In genomic region chrX:108019382-108019857, GRCh38 we compare ENCODE assay signal across 20 cellular contexts. TPM values are rescaled to one million over a fixed set of nuclear protein-coding genes. Genes with fewer than 3 reads are reported as not detected.
A peak's percentile ranks its signal among the peaks of the same experiment; 100 is the strongest.
DNase-seq lines count a peak whose midpoint lies in the region; ATAC-seq and TF ChIP-seq lines count a peak whose summit lies in the region.
"Had no signal": no experiment of that assay in that cellular context is flagged by ENCODE, and none has a peak within 500 bp of the region (broad histone marks: within the 10 kb centered on the region; RNA-seq: fewer than 3 reads in every experiment).

No MANE protein-coding gene starts in this region.

- no peaks in the 10 kb centered on the region for H3K36me3 ChIP-seq in naive thymus-derived CD4-positive, alpha-beta T cell (ENCODE audit: control insufficient read depth in 2 of 3, insufficient read depth in 3 of 3, low read length in 3 of 3)
- H3K36me3 ChIP-seq: BE2C, esophagus squamous epithelium had no signal

- CTCF ChIA-PET in activated CD4-positive, alpha-beta T cell treated with anti-CD3 and anti-CD28 coated beads, Interleukin-2, amount 10 ng/mL, durations not matched to agents 7 days and 5 days (lab: Charles Lee), result no interaction called here
- CTCF ChIA-PET in activated CD8-positive, alpha-beta T cell treated with anti-CD3 and anti-CD28 coated beads for 36 hours (lab: Charles Lee), result interaction anchor here (0.7 to 1.2 kb wide), 4 partner anchors 11 to 136 kb away, joined by 3 to 4 read pairs (median 3); partner anchors contain the start of gene VSIG1
- CTCF ChIA-PET in naive thymus-derived CD4-positive, alpha-beta T cell (lab: Charles Lee), result interaction anchor here (2.4 kb wide), 1 partner anchor 48 kb away, joined by 11 read pairs; no protein-coding TSS in a partner anchor

- in situ Hi-C loops in KBM-7 (cut with MboI; ENCODE audit: low pct_unique_long_range_greater_than_20kb, low sequenced_read_pairs), result no loop called here

- no peaks in the 10 kb centered on the region for H3K9me3 ChIP-seq in naive thymus-derived CD4-positive, alpha-beta T cell (ENCODE audit: control insufficient read depth in 2 of 3, low read length in 3 of 3)
- H3K9me3 ChIP-seq: BE2C, esophagus squamous epithelium had no signal

- H3K9me3 Mint-ChIP-seq in activated CD4-positive, alpha-beta T cell treated with anti-CD3 and anti-CD28 coated beads, Interleukin-2, amount 10 ng/mL, durations not matched to agents 7 days and 5 days, result peaks cover 6% of the 10 kb centered on the region
- H3K9me3 Mint-ChIP-seq in activated CD8-positive, alpha-beta T cell treated with anti-CD3 and anti-CD28 coated beads for 36 hours, result peaks cover 2% of the 10 kb centered on the region
- peaks cover 0 to 9% (median 2%) of the 10 kb centered on the region in 11 donors for H3K9me3 Mint-ChIP-seq in naive thymus-derived CD4-positive, alpha-beta T cell

- H3K27me3 Mint-ChIP-seq in activated CD4-positive, alpha-beta T cell treated with anti-CD3 and anti-CD28 coated beads, Interleukin-2, amount 10 ng/mL, durations not matched to agents 7 days and 5 days, result peaks cover 2% of the 10 kb centered on the region
- H3K27me3 Mint-ChIP-seq in activated CD8-positive, alpha-beta T cell treated with anti-CD3 and anti-CD28 coated beads for 36 hours, result no peaks in the 10 kb centered on the region
- H3K27me3 Mint-ChIP-seq in naive thymus-derived CD4-positive, alpha-beta T cell, result peaks cover 0 to under 1% (median 0%) of the 10 kb centered on the region in 5 donors

- POLR2A ChIA-PET in activated CD4-positive, alpha-beta T cell treated with anti-CD3 and anti-CD28 coated beads, Interleukin-2, amount 10 ng/mL, durations not matched to agents 7 days and 5 days (lab: Charles Lee), result no interaction called here
- POLR2A ChIA-PET in activated CD8-positive, alpha-beta T cell treated with anti-CD3 and anti-CD28 coated beads for 36 hours (lab: Charles Lee), result no interaction called here
- POLR2A ChIA-PET in naive thymus-derived CD4-positive, alpha-beta T cell (lab: Charles Lee), result interaction anchor here (0.9 to 1.8 kb wide), 2 partner anchors 17 to 51 kb away, joined by 4 to 5 read pairs; no protein-coding TSS in a partner anchor

- H3K4me3 ChIP-seq in naive thymus-derived CD4-positive, alpha-beta T cell (ENCODE audit: low read length), result peak overlapping the region; percentile 64
- H3K4me3 ChIP-seq: esophagus squamous epithelium had no signal

- peak overlapping the region; percentile 73 for H3K4me3 Mint-ChIP-seq in activated CD4-positive, alpha-beta T cell treated with anti-CD3 and anti-CD28 coated beads, Interleukin-2, amount 10 ng/mL, durations not matched to agents 7 days and 5 days
- peak overlapping the region; percentile 22 for H3K4me3 Mint-ChIP-seq in activated CD8-positive, alpha-beta T cell treated with anti-CD3 and anti-CD28 coated beads for 36 hours
- H3K4me3 Mint-ChIP-seq in naive thymus-derived CD4-positive, alpha-beta T cell, result peak overlapping the region; percentile 82 to 95 (median 88)

- ATAC-seq in HG03025 (IDR thresholded peaks at IDR 0.05; ENCODE audit: low FRiP score, unreplicated experiment), result peak; percentile 31
- no peak for ATAC-seq in activated CD8-positive, alpha-beta T cell treated with anti-CD3 and anti-CD28 coated beads for 36 hours
- peak; percentile 25 for ATAC-seq in naive thymus-derived CD4-positive, alpha-beta T cell

- TF ChIP-seq CTCF in activated CD8-positive, alpha-beta T cell treated with anti-CD3 and anti-CD28 coated beads for 36 hours (IDR thresholded peaks at IDR 0.05), result no peak

- H3K36me3 Mint-ChIP-seq in activated CD4-positive, alpha-beta T cell treated with anti-CD3 and anti-CD28 coated beads, Interleukin-2, amount 10 ng/mL, durations not matched to agents 7 days and 5 days (ENCODE audit: low read depth), result no peaks in the 10 kb centered on the region
- H3K36me3 Mint-ChIP-seq in activated CD8-positive, alpha-beta T cell treated with anti-CD3 and anti-CD28 coated beads for 36 hours (ENCODE audit: low read depth), result peaks cover 3% of the 10 kb centered on the region
- peaks cover 0 to 2% (median 0%) of the 10 kb centered on the region in 5 donors for H3K36me3 Mint-ChIP-seq in naive thymus-derived CD4-positive, alpha-beta T cell

- peaks cover 26 to 38% of the 10 kb centered on the region in 2 donors for H3K4me1 ChIP-seq in naive thymus-derived CD4-positive, alpha-beta T cell (ENCODE audit: control insufficient read depth in 2 of 2, insufficient read depth in 2 of 2, low read length in 2 of 2)
- H3K4me1 ChIP-seq: BE2C, esophagus squamous epithelium had no signal

- intact Hi-C loops in activated CD8-positive, alpha-beta T cell treated with anti-CD3 and anti-CD28 coated beads for 36 hours (cut with micrococcal nuclease), result no loop called here
- intact Hi-C loops in naive thymus-derived CD4-positive, alpha-beta T cell (cut with micrococcal nuclease), result loop anchor here (2.0 to 5.0 kb wide), 4 partner anchors 41 to 392 kb away; partner anchors contain the start of genes ATG4A (in 1 of the 2), MID2 (in 1 of the 2), PRPS1 (in 1 of the 2) and PSMD10 (in 1 of the 2)

- peak; percentile 7 for DNase-seq in activated CD4-positive, alpha-beta T cell treated with anti-CD3 and anti-CD28 coated beads, Interleukin-2, amount 10 ng/mL, durations not matched to agents 7 days and 5 days
- DNase-seq in activated CD4-positive, alpha-beta T cell treated with anti-CD3 and anti-CD28 coated beads, Interleukin-2, amount 50 U/mL, for 1 hour, result no peak
- peak; percentile 6 for DNase-seq in activated CD8-positive, alpha-beta T cell treated with anti-CD3 and anti-CD28 coated beads for 36 hours
- DNase-seq in naive thymus-derived CD4-positive, alpha-beta T cell, result peak in 6 of 9 donors; percentile 9 to 37 (median 34)
- DNase-seq in NCI-H2081 (lab: John Stamatoyannopoulos, UW), result no peak
- no peak for DNase-seq in KBM-7
- DNase-seq in NCI-H446 treated with DMSO at 0.1 percent for 48 hours (lab: John Stamatoyannopoulos, UW), result no peak
- DNase-seq: BE2C, cerebellar nuclear complex, esophagus squamous epithelium, kidney, NCI-H1105, NCI-H510A, substantia nigra had no signal

- peak overlapping the region; percentile 82 for H3K27ac ChIP-seq in naive thymus-derived CD4-positive, alpha-beta T cell (ENCODE audit: low read depth, low read length)
- H3K27ac ChIP-seq: esophagus squamous epithelium, RWPE1 had no signal

- H3K27ac Mint-ChIP-seq in activated CD4-positive, alpha-beta T cell treated with anti-CD3 and anti-CD28 coated beads, Interleukin-2, amount 10 ng/mL, durations not matched to agents 7 days and 5 days, result peak overlapping the region; percentile 96
- peak overlapping the region; percentile 68 for H3K27ac Mint-ChIP-seq in activated CD8-positive, alpha-beta T cell treated with anti-CD3 and anti-CD28 coated beads for 36 hours
- H3K27ac Mint-ChIP-seq in naive thymus-derived CD4-positive, alpha-beta T cell, result peak overlapping the region; percentile 85 to 97 (median 95)

- no peaks in the 10 kb centered on the region for H3K27me3 ChIP-seq in naive thymus-derived CD4-positive, alpha-beta T cell (ENCODE audit: control insufficient read depth in 2 of 2, insufficient read depth in 2 of 2, low read length in 2 of 2)
- H3K27me3 ChIP-seq: BE2C, esophagus squamous epithelium had no signal

- peaks cover 50% of the 10 kb centered on the region for H3K4me1 Mint-ChIP-seq in activated CD4-positive, alpha-beta T cell treated with anti-CD3 and anti-CD28 coated beads, Interleukin-2, amount 10 ng/mL, durations not matched to agents 7 days and 5 days
- H3K4me1 Mint-ChIP-seq in activated CD8-positive, alpha-beta T cell treated with anti-CD3 and anti-CD28 coated beads for 36 hours (ENCODE audit: low read depth), result peaks cover 55% of the 10 kb centered on the region
- peaks cover 18 to 85% (median 70%) of the 10 kb centered on the region in 7 donors for H3K4me1 Mint-ChIP-seq in naive thymus-derived CD4-positive, alpha-beta T cell

RNA-seq across cellular contexts. Expression of gene VSIG1, which starts 25.4 kb away (rescaled TPM):
- total RNA-seq in activated CD4-positive, alpha-beta T cell treated with anti-CD3 and anti-CD28 coated beads, Interleukin-2, amount 10 ng/mL, durations not matched to agents 7 days and 5 days, result 10 to 100 TPM in 1 of 2 experiments, 1 to 10 TPM in 1; 9.9 to 13.4 TPM
- total RNA-seq in activated CD8-positive, alpha-beta T cell treated with anti-CD3 and anti-CD28 coated beads for 36 hours, result 1 to 10 TPM in 1 of 2 experiments, under 1 TPM in 1; 0.61 to 1.2 TPM
- 10 to 100 TPM in 4 of 5 experiments, 1 to 10 TPM in 1; 7.8 to 50.2 (median 32.7) TPM for total RNA-seq in naive thymus-derived CD4-positive, alpha-beta T cell
- polyA plus RNA-seq in naive thymus-derived CD4-positive, alpha-beta T cell, result 10 to 100 TPM; 13.0 to 18.1 TPM
- total RNA-seq: myocyte, osteoblast had no signal

RNA-seq across cellular contexts. Expression of gene TEX13B, which starts 37.2 kb away (rescaled TPM):
- total RNA-seq in activated CD4-positive, alpha-beta T cell treated with anti-CD3 and anti-CD28 coated beads, Interleukin-2, amount 10 ng/mL, durations not matched to agents 7 days and 5 days, result not detected
- total RNA-seq in activated CD8-positive, alpha-beta T cell treated with anti-CD3 and anti-CD28 coated beads for 36 hours, result not detected
- total RNA-seq in naive thymus-derived CD4-positive, alpha-beta T cell, result not detected
- polyA plus RNA-seq in naive thymus-derived CD4-positive, alpha-beta T cell, result not detected
- total RNA-seq: esophagus squamous epithelium, kidney, lung microvascular endothelial cell, myocyte, osteoblast, ureter had no signal

Comparison
In these comparisons a context has a peak if more than half of its experiments do, and no peak if none do; other contexts are left out.
1. DNase-seq: peak in activated CD4-positive, alpha-beta T cell treated with anti-CD3 and anti-CD28 coated beads, Interleukin-2, amount 10 ng/mL, durations not matched to agents 7 days and 5 days (single experiment), activated CD8-positive, alpha-beta T cell treated with anti-CD3 and anti-CD28 coated beads for 36 hours (single experiment) and naive thymus-derived CD4-positive, alpha-beta T cell (6 of 9); none in activated CD4-positive, alpha-beta T cell treated with anti-CD3 and anti-CD28 coated beads, Interleukin-2, amount 50 U/mL, for 1 hour (single experiment), NCI-H2081 (0 of 2), KBM-7 (single experiment) and NCI-H446 treated with DMSO at 0.1 percent for 48 hours (single experiment).
2. H3K4me3 Mint-ChIP-seq: peak in every context shown above with its lines; median percentile 88 in naive thymus-derived CD4-positive, alpha-beta T cell; 73 in activated CD4-positive, alpha-beta T cell treated with anti-CD3 and anti-CD28 coated beads, Interleukin-2, amount 10 ng/mL, durations not matched to agents 7 days and 5 days; 22 in activated CD8-positive, alpha-beta T cell treated with anti-CD3 and anti-CD28 coated beads for 36 hours.
3. RNA of gene VSIG1, which starts 25.4 kb away (total RNA-seq): 7.8 to 50.2 TPM in naive thymus-derived CD4-positive, alpha-beta T cell and 9.9 to 13.4 TPM in activated CD4-positive, alpha-beta T cell treated with anti-CD3 and anti-CD28 coated beads, Interleukin-2, amount 10 ng/mL, durations not matched to agents 7 days and 5 days; 0.61 to 1.2 TPM in activated CD8-positive, alpha-beta T cell treated with anti-CD3 and anti-CD28 coated beads for 36 hours; every median in the first group is over 4 times any median in the second.
4. Peak in every context shown above with its lines, with median percentiles within 50 percentile points of each other: H3K27ac Mint-ChIP-seq.